1 cellular context compared by ENCODE assay signal in the genomic region with DNA sequence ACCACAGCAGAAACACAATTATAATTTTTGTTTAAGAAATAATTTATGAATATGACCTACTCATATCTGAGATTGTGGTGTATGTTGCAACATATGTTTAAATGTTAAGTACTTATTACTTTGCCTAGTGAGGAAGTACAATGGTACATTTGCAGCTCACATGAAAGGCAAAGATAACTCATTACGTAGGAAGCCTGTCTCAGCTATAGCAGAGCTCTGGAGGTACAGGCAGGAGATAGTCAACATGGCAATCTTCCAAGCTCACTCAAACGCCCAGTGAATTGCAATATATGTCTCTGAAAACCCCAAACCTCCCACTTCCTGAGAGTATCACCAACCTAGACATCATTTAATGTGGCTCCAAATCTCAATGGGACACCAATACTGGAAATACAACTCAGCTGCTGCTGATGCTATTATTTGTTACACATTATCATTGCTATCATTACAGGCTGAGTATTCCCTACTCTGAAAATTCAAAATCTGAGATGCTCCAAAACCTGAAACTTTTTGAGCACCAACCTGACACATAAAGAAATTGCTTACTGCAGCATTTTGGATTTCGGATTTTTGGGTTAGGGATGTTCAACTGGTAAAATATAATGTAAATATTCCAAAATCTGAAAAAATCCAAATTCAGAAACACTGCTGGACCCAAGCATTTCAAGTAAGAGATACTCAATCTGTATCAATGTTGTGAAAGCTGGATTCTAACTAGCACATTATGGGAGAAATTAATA.
TF ChIP-seq lines count a peak whose summit lies in the region.

No MANE protein-coding gene starts in this region.

TF ChIP-seq in K562, 482 proteins besides CTCF, POLR2A, EP300 and RAD21 (continues in another document):
- TF ChIP-seq STAG1 (CRISPR knock-in tag; IDR thresholded peaks at IDR 0.05; ENCODE audit: borderline replicate concordance) (no peak), TRIM24 (IDR thresholded peaks at IDR 0.05) (peak in 1 of 2 experiments; percentile 29; a peak in 1 of 4 replicates), HDAC3 (IDR thresholded peaks at IDR 0.05; ENCODE audit: borderline replicate concordance, partially characterized antibody) (no peak), ZNF282 (CRISPR knock-in tag; IDR thresholded peaks at IDR 0.05) (no peak), DPF2 (IDR thresholded peaks at IDR 0.05) (peak; percentile 68; the same call in 1 of the 2 replicates), CBFA2T3 (IDR thresholded peaks at IDR 0.05) (peak; percentile 76), MCM3 (IDR thresholded peaks at IDR 0.05) (no peak), CBFA2T2 (conservative IDR thresholded peaks at IDR 0.05) (peak; percentile 50; the same call in 1 of the 2 replicates), ZNF586 (CRISPR knock-in tag; conservative IDR thresholded peaks at IDR 0.05) (no peak), SAFB2 (IDR thresholded peaks at IDR 0.05; ENCODE audit: borderline replicate concordance, low read depth, low read length, severe bottlenecking) (no peak), ASH1L (IDR thresholded peaks at IDR 0.05; ENCODE audit: borderline replicate concordance, low read depth, partially characterized antibody) (no peak), ZNF134 (CRISPR knock-in tag; conservative IDR thresholded peaks at IDR 0.05) (peak; percentile 63; the same call in 1 of the 2 replicates), ZNF766 (CRISPR knock-in tag; conservative IDR thresholded peaks at IDR 0.05) (0 out of 2 replicates have a peak, but pooled peaks have one; percentile 51), HOXB6 (CRISPR knock-in tag; IDR thresholded peaks at IDR 0.05; ENCODE audit: borderline replicate concordance) (no peak), EHMT2 (IDR thresholded peaks at IDR 0.05) (0 out of 2 replicates have a peak, but pooled peaks have one; percentile 18), ZNF830 (CRISPR knock-in tag; IDR thresholded peaks at IDR 0.05) (no peak), C11orf30 (IDR thresholded peaks at IDR 0.05; ENCODE audit: low read depth) (peak; percentile 67), RNF2 (IDR thresholded peaks at IDR 0.05) (no peak), ZC3H11A (IDR thresholded peaks at IDR 0.05; ENCODE audit: low read depth, low read length) (no peak), ZFPM2 (CRISPR knock-in tag; IDR thresholded peaks at IDR 0.05) (no peak), ZFP36 (IDR thresholded peaks at IDR 0.05; ENCODE audit: low read depth, low read length, partially characterized antibody) (no peak), E4F1 (CRISPR knock-in tag; IDR thresholded peaks at IDR 0.05; ENCODE audit: borderline replicate concordance) (no peak), KLF1 (tag; IDR thresholded peaks at IDR 0.05) (no peak), CHAMP1 (IDR thresholded peaks at IDR 0.05) (no peak), PTRF (tag; IDR thresholded peaks at IDR 0.05) (no peak), HES1 (IDR thresholded peaks at IDR 0.05; ENCODE audit: low read depth) (0 out of 2 replicates have a peak, but pooled peaks have one; percentile 25), SPI1 (IDR thresholded peaks at IDR 0.05; ENCODE audit: borderline replicate concordance, low read depth, low read length) (peak; percentile 73; the same call in 1 of the 2 replicates), KDM4B (IDR thresholded peaks at IDR 0.05; ENCODE audit: borderline replicate concordance in 2 of 2, low read depth in 1 of 2) (no peak), XRCC5 (IDR thresholded peaks at IDR 0.05; ENCODE audit: low read depth, low read length) (no peak), RAD51 (IDR thresholded peaks at IDR 0.05; ENCODE audit: borderline replicate concordance, low read depth) (no peak), HEY1 (CRISPR knock-in tag; IDR thresholded peaks at IDR 0.05; ENCODE audit: borderline replicate concordance) (no peak), SMARCC2 (IDR thresholded peaks at IDR 0.05; ENCODE audit: low read depth) (no peak), GATA2 (CRISPR knock-in tag; IDR thresholded peaks at IDR 0.05) (no peak), CHCHD3 (CRISPR knock-in tag; IDR thresholded peaks at IDR 0.05) (no peak), TEAD4 (IDR thresholded peaks at IDR 0.05; ENCODE audit: low read length) (peak; percentile 72), TEAD4 (CRISPR knock-in tag; IDR thresholded peaks at IDR 0.05; ENCODE audit: borderline replicate concordance) (no peak), TSC22D4 (tag; IDR thresholded peaks at IDR 0.05) (no peak), TBL1XR1 (IDR thresholded peaks at IDR 0.05; ENCODE audit: low read length in 2 of 2) (no peak; a peak in 1 of 4 replicates), CEBPG (CRISPR knock-in tag; IDR thresholded peaks at IDR 0.05) (no peak), CEBPG (tag; conservative IDR thresholded peaks at IDR 0.05 in 1 of 2, IDR thresholded peaks at IDR 0.05 in 1 of 2) (peak; percentile 91), ELF1 (tag; IDR thresholded peaks at IDR 0.05) (peak; percentile 33; the same call in 1 of the 2 replicates), TCF3 (CRISPR knock-in tag; IDR thresholded peaks at IDR 0.05) (peak; percentile 68), RBM34 (IDR thresholded peaks at IDR 0.05; ENCODE audit: borderline replicate concordance, insufficient read depth, low read length) (no peak), TAL1 (IDR thresholded peaks at IDR 0.05) (peak; percentile 41; the same call in 1 of the 2 replicates), ZNF23 (CRISPR knock-in tag; IDR thresholded peaks at IDR 0.05) (no peak), MAFK (IDR thresholded peaks at IDR 0.05; ENCODE audit: low read length) (peak; percentile 68), CUX1 (CRISPR knock-in tag; IDR thresholded peaks at IDR 0.05) (no peak), WHSC1 (IDR thresholded peaks at IDR 0.05; ENCODE audit: low read length) (no peak)
- TF ChIP-seq, protein P1, sequence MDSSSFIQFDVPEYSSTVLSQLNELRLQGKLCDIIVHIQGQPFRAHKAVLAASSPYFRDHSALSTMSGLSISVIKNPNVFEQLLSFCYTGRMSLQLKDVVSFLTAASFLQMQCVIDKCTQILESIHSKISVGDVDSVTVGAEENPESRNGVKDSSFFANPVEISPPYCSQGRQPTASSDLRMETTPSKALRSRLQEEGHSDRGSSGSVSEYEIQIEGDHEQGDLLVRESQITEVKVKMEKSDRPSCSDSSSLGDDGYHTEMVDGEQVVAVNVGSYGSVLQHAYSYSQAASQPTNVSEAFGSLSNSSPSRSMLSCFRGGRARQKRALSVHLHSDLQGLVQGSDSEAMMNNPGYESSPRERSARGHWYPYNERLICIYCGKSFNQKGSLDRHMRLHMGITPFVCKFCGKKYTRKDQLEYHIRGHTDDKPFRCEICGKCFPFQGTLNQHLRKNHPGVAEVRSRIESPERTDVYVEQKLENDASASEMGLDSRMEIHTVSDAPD (CRISPR knock-in tag; IDR thresholded peaks at IDR 0.05), result no peak
- TF ChIP-seq, protein P2, sequence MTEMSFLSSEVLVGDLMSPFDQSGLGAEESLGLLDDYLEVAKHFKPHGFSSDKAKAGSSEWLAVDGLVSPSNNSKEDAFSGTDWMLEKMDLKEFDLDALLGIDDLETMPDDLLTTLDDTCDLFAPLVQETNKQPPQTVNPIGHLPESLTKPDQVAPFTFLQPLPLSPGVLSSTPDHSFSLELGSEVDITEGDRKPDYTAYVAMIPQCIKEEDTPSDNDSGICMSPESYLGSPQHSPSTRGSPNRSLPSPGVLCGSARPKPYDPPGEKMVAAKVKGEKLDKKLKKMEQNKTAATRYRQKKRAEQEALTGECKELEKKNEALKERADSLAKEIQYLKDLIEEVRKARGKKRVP (CRISPR knock-in tag; IDR thresholded peaks at IDR 0.05), result no peak
- TF ChIP-seq, protein P3, sequence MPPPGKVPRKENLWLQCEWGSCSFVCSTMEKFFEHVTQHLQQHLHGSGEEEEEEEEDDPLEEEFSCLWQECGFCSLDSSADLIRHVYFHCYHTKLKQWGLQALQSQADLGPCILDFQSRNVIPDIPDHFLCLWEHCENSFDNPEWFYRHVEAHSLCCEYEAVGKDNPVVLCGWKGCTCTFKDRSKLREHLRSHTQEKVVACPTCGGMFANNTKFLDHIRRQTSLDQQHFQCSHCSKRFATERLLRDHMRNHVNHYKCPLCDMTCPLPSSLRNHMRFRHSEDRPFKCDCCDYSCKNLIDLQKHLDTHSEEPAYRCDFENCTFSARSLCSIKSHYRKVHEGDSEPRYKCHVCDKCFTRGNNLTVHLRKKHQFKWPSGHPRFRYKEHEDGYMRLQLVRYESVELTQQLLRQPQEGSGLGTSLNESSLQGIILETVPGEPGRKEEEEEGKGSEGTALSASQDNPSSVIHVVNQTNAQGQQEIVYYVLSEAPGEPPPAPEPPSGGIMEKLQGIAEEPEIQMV (tag; conservative IDR thresholded peaks at IDR 0.05; ENCODE audit: low read depth), result no peak
- TF ChIP-seq, protein P4, sequence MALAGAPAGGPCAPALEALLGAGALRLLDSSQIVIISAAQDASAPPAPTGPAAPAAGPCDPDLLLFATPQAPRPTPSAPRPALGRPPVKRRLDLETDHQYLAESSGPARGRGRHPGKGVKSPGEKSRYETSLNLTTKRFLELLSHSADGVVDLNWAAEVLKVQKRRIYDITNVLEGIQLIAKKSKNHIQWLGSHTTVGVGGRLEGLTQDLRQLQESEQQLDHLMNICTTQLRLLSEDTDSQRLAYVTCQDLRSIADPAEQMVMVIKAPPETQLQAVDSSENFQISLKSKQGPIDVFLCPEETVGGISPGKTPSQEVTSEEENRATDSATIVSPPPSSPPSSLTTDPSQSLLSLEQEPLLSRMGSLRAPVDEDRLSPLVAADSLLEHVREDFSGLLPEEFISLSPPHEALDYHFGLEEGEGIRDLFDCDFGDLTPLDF (CRISPR knock-in tag; IDR thresholded peaks at IDR 0.05), result no peak
